ENCODE assay signal across 1 cellular context in genomic region chr1:152167835-152168534, GRCh38.
A peak's percentile ranks its signal among the peaks of the same experiment; 100 is the strongest.
TF ChIP-seq lines count a peak whose summit lies in the region.

No MANE protein-coding gene starts in this region.

TF ChIP-seq in HepG2, 621 proteins besides CTCF, POLR2A, EP300 and RAD21:
- TF ChIP-seq ZNF768 (CRISPR knock-in tag; IDR thresholded peaks at IDR 0.05) (no peak), NFE2L2 (IDR thresholded peaks at IDR 0.05; ENCODE audit: low read length) (peak; percentile 49), ZNF749 (CRISPR knock-in tag; IDR thresholded peaks at IDR 0.05; ENCODE audit: borderline replicate concordance) (no peak)
